Comparison of ENCODE assay signal across 8 cellular contexts in the genomic region with DNA sequence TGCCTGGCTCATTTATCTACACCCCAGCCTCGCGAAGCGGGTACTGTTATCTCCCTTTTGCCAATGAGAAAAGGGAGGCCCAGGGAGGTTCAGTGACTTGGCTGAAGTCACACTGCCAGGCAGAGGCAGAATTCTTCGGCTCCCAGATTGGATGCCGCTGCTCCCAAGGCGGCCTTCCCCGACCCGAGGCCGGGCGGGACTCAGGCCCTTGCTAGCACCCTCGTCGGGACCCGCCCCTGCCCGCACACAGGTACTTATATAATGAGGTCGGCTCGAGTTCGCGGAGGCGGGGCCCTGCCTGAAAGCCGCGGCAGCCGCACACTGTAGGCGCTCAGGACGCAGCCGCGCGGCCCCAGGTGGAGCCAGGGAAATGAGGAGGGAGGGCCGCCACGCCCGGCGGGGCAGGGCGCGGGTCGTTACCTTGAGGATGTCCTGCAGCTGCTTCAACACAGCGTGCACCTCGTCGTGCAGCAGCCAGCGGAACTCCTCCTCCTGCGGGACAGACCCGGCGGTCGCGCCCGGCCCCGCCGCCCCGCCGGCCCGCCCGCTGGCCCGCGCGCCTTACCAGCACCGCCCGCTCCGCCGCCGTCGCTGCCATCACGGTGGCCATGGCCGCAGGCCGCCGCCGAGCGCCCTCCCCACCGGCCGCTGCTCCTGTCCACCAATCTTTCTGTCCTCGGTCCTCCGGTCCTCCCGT. TPM values are rescaled to one million over a fixed set of nuclear protein-coding genes. Genes with fewer than 3 reads are reported as not detected.
DNase-seq lines count a peak whose midpoint lies in the region; ATAC-seq and TF ChIP-seq lines count a peak whose summit lies in the region.

A gene with protein sequence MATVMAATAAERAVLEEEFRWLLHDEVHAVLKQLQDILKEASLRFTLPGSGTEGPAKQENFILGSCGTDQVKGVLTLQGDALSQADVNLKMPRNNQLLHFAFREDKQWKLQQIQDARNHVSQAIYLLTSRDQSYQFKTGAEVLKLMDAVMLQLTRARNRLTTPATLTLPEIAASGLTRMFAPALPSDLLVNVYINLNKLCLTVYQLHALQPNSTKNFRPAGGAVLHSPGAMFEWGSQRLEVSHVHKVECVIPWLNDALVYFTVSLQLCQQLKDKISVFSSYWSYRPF (minus strand): TSS at position 672 of the 697 bp plus-strand sequence. CDS start 62 bp downstream, at position 610.

- no peaks in the 10 kb centered on the region for H3K9me3 ChIP-seq in CD4-positive, CD25-positive, alpha-beta regulatory T cell (ENCODE audit: control insufficient read depth in 2 of 2, low read length in 2 of 2)
- no peaks in the 10 kb centered on the region for H3K9me3 ChIP-seq in endocrine pancreas (ENCODE audit: control insufficient read depth, low read length)

- ATAC-seq in CD4-positive, CD25-positive, alpha-beta regulatory T cell (ENCODE audit: low read depth in 2 of 2): peak; percentile 70 to 77
- ATAC-seq in GM19438 (IDR thresholded peaks at IDR 0.05; ENCODE audit: low read depth, unreplicated experiment) (peak; percentile 68), HG03565 (IDR thresholded peaks at IDR 0.05; ENCODE audit: unreplicated experiment) (peak; percentile 44)
- ATAC-seq in activated CD8-positive, alpha-beta memory T cell treated with anti-CD3 and anti-CD28 coated beads, Interleukin-2, amount 10 ng/mL, durations not matched to agents 7 days and 5 days: peak; percentile 59

- H3K27ac ChIP-seq in CD4-positive, CD25-positive, alpha-beta regulatory T cell (ENCODE audit: insufficient read depth, low read length, poor library complexity, severe bottlenecking): peak within 1 kb of the TSS; percentile 90

- H3K9me3 Mint-ChIP-seq in CD4-positive, CD25-positive, alpha-beta regulatory T cell: no peaks in the 10 kb centered on the region
- H3K9me3 Mint-ChIP-seq in activated CD8-positive, alpha-beta memory T cell treated with anti-CD3 and anti-CD28 coated beads, Interleukin-2, amount 10 ng/mL, durations not matched to agents 7 days and 5 days (ENCODE audit: low read depth): no peaks in the 10 kb centered on the region
- no peaks in the 10 kb centered on the region for H3K9me3 Mint-ChIP-seq in mesothelial cell of epicardium

- peaks cover 0 to 26% (median 6%) of the 10 kb centered on the region in 4 donors for H3K4me1 Mint-ChIP-seq in CD4-positive, CD25-positive, alpha-beta regulatory T cell
- H3K4me1 Mint-ChIP-seq in activated CD8-positive, alpha-beta memory T cell treated with anti-CD3 and anti-CD28 coated beads, Interleukin-2, amount 10 ng/mL, durations not matched to agents 7 days and 5 days: peaks cover 10% of the 10 kb centered on the region
- H3K4me1 Mint-ChIP-seq in mesothelial cell of epicardium: peaks cover 33% of the 10 kb centered on the region

- peak within 1 kb of the TSS; percentile 42 for H3K9ac ChIP-seq in endocrine pancreas (ENCODE audit: control insufficient read depth, insufficient read depth, low read length)

- CTCF ChIA-PET in activated CD8-positive, alpha-beta memory T cell treated with anti-CD3 and anti-CD28 coated beads, Interleukin-2, amount 10 ng/mL, durations not matched to agents 7 days and 5 days (lab: Charles Lee): interaction anchor here (0.8 to 2.7 kb wide), 5 partner anchors 10 to 154 kb away, joined by 3 to 12 read pairs (median 3); no protein-coding TSS in a partner anchor

- TF ChIP-seq CTCF in mesothelial cell of epicardium (IDR thresholded peaks at IDR 0.05; ENCODE audit: unreplicated experiment): no peak

- peaks cover 14% of the 10 kb centered on the region for H3K36me3 ChIP-seq in CD4-positive, CD25-positive, alpha-beta regulatory T cell (ENCODE audit: control insufficient read depth, insufficient read depth, low read length)
- peaks cover 3% of the 10 kb centered on the region for H3K36me3 ChIP-seq in endocrine pancreas (ENCODE audit: control insufficient read depth, insufficient read depth, low read length)

- peaks cover 21% of the 10 kb centered on the region for H3K4me1 ChIP-seq in CD4-positive, CD25-positive, alpha-beta regulatory T cell (ENCODE audit: control insufficient read depth, insufficient read depth, low read length, poor library complexity, severe bottlenecking)
- H3K4me1 ChIP-seq in endocrine pancreas (ENCODE audit: control insufficient read depth, insufficient read depth, low read length): no peaks in the 10 kb centered on the region

- no peaks in the 10 kb centered on the region for H3K36me3 Mint-ChIP-seq in CD4-positive, CD25-positive, alpha-beta regulatory T cell
- H3K36me3 Mint-ChIP-seq in activated CD8-positive, alpha-beta memory T cell treated with anti-CD3 and anti-CD28 coated beads, Interleukin-2, amount 10 ng/mL, durations not matched to agents 7 days and 5 days: peaks cover 4% of the 10 kb centered on the region
- H3K36me3 Mint-ChIP-seq in mesothelial cell of epicardium: peaks cover 13% of the 10 kb centered on the region

- DNase-seq in CD4-positive, CD25-positive, alpha-beta regulatory T cell: peak; percentile 84 to 95 (median 88)
- peak; percentile 87 for DNase-seq in NCI-H774 (lab: John Stamatoyannopoulos, UW)
- peak; percentile 85 for DNase-seq in activated CD8-positive, alpha-beta memory T cell treated with anti-CD3 and anti-CD28 coated beads, Interleukin-2, amount 10 ng/mL, durations not matched to agents 7 days and 5 days
- peak; percentile 53 to 76 for DNase-seq in mesothelial cell of epicardium (ENCODE audit: low spot score in 2 of 2, unreplicated experiment in 2 of 2)
- DNase-seq in stimulated activated CD8-positive, alpha-beta memory T cell treated with anti-CD3 and anti-CD28 coated beads, Interleukin-15, amount 100 ng/mL, for 4 hours (ENCODE audit: low read depth in 2 of 2): peak; percentile 41 to 54

- H3K27me3 ChIP-seq in CD4-positive, CD25-positive, alpha-beta regulatory T cell (ENCODE audit: control insufficient read depth, insufficient read depth, low read length): no peaks in the 10 kb centered on the region
- no peaks in the 10 kb centered on the region for H3K27me3 ChIP-seq in endocrine pancreas (ENCODE audit: control insufficient read depth, insufficient read depth, low read length)

- H3K4me3 ChIP-seq in CD4-positive, CD25-positive, alpha-beta regulatory T cell (ENCODE audit: low read depth, low read length): peak within 1 kb of the TSS; percentile 64
- peak within 1 kb of the TSS; percentile 17 for H3K4me3 ChIP-seq in endocrine pancreas (ENCODE audit: control insufficient read depth, insufficient read depth, low read length)

- peak within 1 kb of the TSS; percentile 85 to 93 (median 86) for H3K27ac Mint-ChIP-seq in CD4-positive, CD25-positive, alpha-beta regulatory T cell
- H3K27ac Mint-ChIP-seq in activated CD8-positive, alpha-beta memory T cell treated with anti-CD3 and anti-CD28 coated beads, Interleukin-2, amount 10 ng/mL, durations not matched to agents 7 days and 5 days: peak within 1 kb of the TSS; percentile 72
- H3K27ac Mint-ChIP-seq in mesothelial cell of epicardium: peak within 1 kb of the TSS; percentile 93

- H3K4me3 Mint-ChIP-seq in CD4-positive, CD25-positive, alpha-beta regulatory T cell: peak within 1 kb of the TSS; percentile 88 to 96 (median 92)
- peak within 1 kb of the TSS; percentile 77 for H3K4me3 Mint-ChIP-seq in activated CD8-positive, alpha-beta memory T cell treated with anti-CD3 and anti-CD28 coated beads, Interleukin-2, amount 10 ng/mL, durations not matched to agents 7 days and 5 days
- H3K4me3 Mint-ChIP-seq in mesothelial cell of epicardium: peak within 1 kb of the TSS; percentile 84

- no peaks in the 10 kb centered on the region for H3K27me3 Mint-ChIP-seq in CD4-positive, CD25-positive, alpha-beta regulatory T cell
- no peaks in the 10 kb centered on the region for H3K27me3 Mint-ChIP-seq in activated CD8-positive, alpha-beta memory T cell treated with anti-CD3 and anti-CD28 coated beads, Interleukin-2, amount 10 ng/mL, durations not matched to agents 7 days and 5 days
- no peaks in the 10 kb centered on the region for H3K27me3 Mint-ChIP-seq in mesothelial cell of epicardium (ENCODE audit: low read depth)

RNA-seq across cellular contexts. Expression of the gene that starts here (rescaled TPM):
- total RNA-seq in CD4-positive, CD25-positive, alpha-beta regulatory T cell: 15.9 TPM
- 1 to 10 TPM; 4.6 to 8.2 (median 7.0) TPM for polyA plus RNA-seq in CD4-positive, CD25-positive, alpha-beta regulatory T cell
- total RNA-seq in activated CD8-positive, alpha-beta memory T cell treated with anti-CD3 and anti-CD28 coated beads, Interleukin-2, amount 10 ng/mL, durations not matched to agents 7 days and 5 days: 1 to 10 TPM; 5.3 to 7.9 TPM
- total RNA-seq in mesothelial cell of epicardium: 53.9 to 61.8 TPM (median 55.4 TPM) in 3 replicates

Comparison
In these comparisons a context has a peak if more than half of its experiments do, and no peak if none do; other contexts are left out.
1. Peak in every context shown above with its lines: DNase-seq, ATAC-seq, H3K4me3 ChIP-seq and H3K27ac ChIP-seq.